8 cellular contexts compared by ENCODE assay signal in the genomic region with DNA sequence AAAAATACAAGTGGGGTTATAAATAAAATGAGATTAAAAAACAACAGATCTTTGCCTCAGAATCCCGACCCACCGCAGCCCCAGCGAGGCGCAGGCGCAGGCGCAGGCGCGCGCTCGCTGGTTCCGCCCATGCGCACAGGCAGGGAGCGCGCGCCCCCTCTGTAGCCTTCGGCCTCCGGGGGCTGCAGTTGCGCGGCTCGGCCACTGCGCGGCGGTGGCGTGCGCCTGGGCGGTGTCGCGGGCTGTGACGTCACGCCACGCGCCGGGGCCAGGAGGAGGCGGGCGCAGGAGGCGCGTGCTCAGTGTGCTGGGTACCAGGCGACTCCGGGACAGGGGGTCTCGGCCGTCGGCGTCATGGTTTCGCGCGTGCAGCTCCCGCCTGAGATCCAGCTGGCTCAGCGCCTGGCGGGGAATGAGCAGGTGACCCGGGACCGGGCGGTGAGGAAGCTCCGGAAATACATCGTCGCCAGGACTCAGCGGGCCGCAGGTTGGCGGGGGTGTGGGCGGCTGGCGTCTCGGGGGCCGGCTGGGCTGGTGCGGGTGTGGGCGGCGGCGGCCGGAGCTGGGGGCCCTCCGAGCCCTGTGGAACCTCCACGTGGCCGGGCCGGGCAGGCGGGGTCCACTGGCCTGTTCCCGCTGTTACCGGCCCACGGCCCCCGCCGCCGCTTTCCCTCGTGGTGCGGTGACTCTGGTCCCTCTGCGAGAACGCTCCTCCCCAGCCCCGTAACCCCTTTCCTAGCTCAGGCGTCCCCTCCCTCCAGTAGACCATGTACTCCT. TPM values are rescaled to one million over a fixed set of nuclear protein-coding genes. Genes with fewer than 3 reads are reported as not detected.
DNase-seq lines count a peak whose midpoint lies in the region; ATAC-seq and TF ChIP-seq lines count a peak whose summit lies in the region.

A gene with protein sequence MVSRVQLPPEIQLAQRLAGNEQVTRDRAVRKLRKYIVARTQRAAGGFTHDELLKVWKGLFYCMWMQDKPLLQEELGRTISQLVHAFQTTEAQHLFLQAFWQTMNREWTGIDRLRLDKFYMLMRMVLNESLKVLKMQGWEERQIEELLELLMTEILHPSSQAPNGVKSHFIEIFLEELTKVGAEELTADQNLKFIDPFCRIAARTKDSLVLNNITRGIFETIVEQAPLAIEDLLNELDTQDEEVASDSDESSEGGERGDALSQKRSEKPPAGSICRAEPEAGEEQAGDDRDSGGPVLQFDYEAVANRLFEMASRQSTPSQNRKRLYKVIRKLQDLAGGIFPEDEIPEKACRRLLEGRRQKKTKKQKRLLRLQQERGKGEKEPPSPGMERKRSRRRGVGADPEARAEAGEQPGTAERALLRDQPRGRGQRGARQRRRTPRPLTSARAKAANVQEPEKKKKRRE (plus strand): TSS at position 302 of the 777 bp plus-strand sequence. CDS start 53 bp downstream, at position 355.

- TF ChIP-seq CTCF in PC-9 (conservative IDR thresholded peaks at IDR 0.05): peak; percentile 83

- H3K36me3 ChIP-seq in PC-9 (ENCODE audit: low read depth) (peaks cover 8% of the 10 kb centered on the region; the same call in 1 of the 2 replicates), muscle layer of colon (ENCODE audit: insufficient read depth, low read length) (peaks cover 26% of the 10 kb centered on the region)

- peak; percentile 77 for TF ChIP-seq POLR2A in erythroblast (IDR thresholded peaks at IDR 0.05; ENCODE audit: low read length)

- no TSS peak for BruUV-seq in PC-9 (replicated peaks; lab: Mats Ljungman, UMichigan)

- CTCF ChIA-PET in PC-9 (lab: Charles Lee): interaction anchor here (1.8 kb wide), 1 partner anchor 9 kb away, joined by 6 read pairs; no protein-coding TSS in a partner anchor

- H3K9me2 ChIP-seq in PC-9 (ENCODE audit: insufficient read depth): no peaks in the 10 kb centered on the region

- no peaks in the 10 kb centered on the region for H3K9me3 ChIP-seq in PC-9 (ENCODE audit: insufficient read depth, low read depth)
- H3K9me3 ChIP-seq in muscle layer of colon (ENCODE audit: low read length): no peaks in the 10 kb centered on the region

- H3K79me2 ChIP-seq in PC-9 (ENCODE audit: low read depth): peaks cover 51% of the 10 kb centered on the region

- H3K9ac ChIP-seq in muscle layer of colon (ENCODE audit: low read length): peak within 1 kb of the TSS; percentile 30

- DNase-seq in DMS53 treated with DMSO at 0.1 percent for 48 hours (lab: John Stamatoyannopoulos, UW; ENCODE audit: unreplicated experiment) (peak; percentile 57), KG1 (lab: John Stamatoyannopoulos, UW) (peak; percentile 88), PC-9 (peak; percentile 56 to 93), erythroblast (lab: John Stamatoyannopoulos, UW) (peak; percentile 93 to 97)
- peak; percentile 99 for DNase-seq in activated T-cell treated with anti-CD3 and anti-CD28 coated beads, Interleukin-2, amount 50 U/mL, for 1 hour
- peak; percentile 89 to 90 for DNase-seq in stimulated activated CD8-positive, alpha-beta memory T cell treated with anti-CD3 and anti-CD28 coated beads, Interleukin-7, amount 100 ng/mL, for 1 hour (ENCODE audit: low read depth in 2 of 2)

- peaks cover 15% of the 10 kb centered on the region for H3K4me1 ChIP-seq in PC-9 (replicated peaks; ENCODE audit: insufficient read depth)
- H3K4me1 ChIP-seq in muscle layer of colon (ENCODE audit: insufficient read depth, low read length): peaks cover 11% of the 10 kb centered on the region

- intact Hi-C loops in PC-9 (cut with micrococcal nuclease; ENCODE audit: unreplicated experiment): loop anchor here (1.0 to 10.0 kb wide), 5 partner anchors 10 to 135 kb away; a partner anchor contains a TSS

- peak within 1 kb of the TSS; percentile 75; the same call in 1 of the 2 replicates for H2AFZ ChIP-seq in PC-9

- H3K27ac ChIP-seq in PC-9 (peak within 1 kb of the TSS; percentile 81), muscle layer of colon (ENCODE audit: low read depth, low read length) (peak within 1 kb of the TSS; percentile 50)

- H3K4me2 ChIP-seq in PC-9: peak within 1 kb of the TSS; percentile 80

- POLR2A ChIA-PET in PC-9 (lab: Charles Lee; ENCODE audit: unreplicated experiment): no interaction called here

- peaks cover 4% of the 10 kb centered on the region; the same call in 1 of the 2 replicates for H3F3A ChIP-seq in PC-9 (ENCODE audit: insufficient read depth, low read depth)

- peak; percentile 56 for ATAC-seq in GM21717 (IDR thresholded peaks at IDR 0.05; ENCODE audit: unreplicated experiment)

- H3K4me3 ChIP-seq in PC-9 (peak within 1 kb of the TSS; percentile 94), muscle layer of colon (ENCODE audit: low read depth in 1 of 2, low read length in 2 of 2) (peak within 1 kb of the TSS; percentile 69 to 70)

- peaks cover 7% of the 10 kb centered on the region for H4K20me1 ChIP-seq in PC-9 (ENCODE audit: insufficient read depth)

- H3K27me3 ChIP-seq in PC-9 (ENCODE audit: insufficient read depth, low read depth): no peaks in the 10 kb centered on the region
- no peaks in the 10 kb centered on the region for H3K27me3 ChIP-seq in muscle layer of colon (ENCODE audit: control insufficient read depth in 1 of 2, insufficient read depth in 2 of 2, low read length in 2 of 2)

RNA-seq across cellular contexts. Expression of the gene that starts here (rescaled TPM):
- total RNA-seq in PC-9 (2021): 24.9 and 28.0 TPM in 2 replicates

Comparison
In these comparisons a context has a peak if more than half of its experiments do, and no peak if none do; other contexts are left out.
1. Peak in every context shown above with its lines: DNase-seq, ATAC-seq, H3K4me3 ChIP-seq and H3K27ac ChIP-seq.